ENCODE assay signal across 24 cellular contexts in the genomic region with DNA sequence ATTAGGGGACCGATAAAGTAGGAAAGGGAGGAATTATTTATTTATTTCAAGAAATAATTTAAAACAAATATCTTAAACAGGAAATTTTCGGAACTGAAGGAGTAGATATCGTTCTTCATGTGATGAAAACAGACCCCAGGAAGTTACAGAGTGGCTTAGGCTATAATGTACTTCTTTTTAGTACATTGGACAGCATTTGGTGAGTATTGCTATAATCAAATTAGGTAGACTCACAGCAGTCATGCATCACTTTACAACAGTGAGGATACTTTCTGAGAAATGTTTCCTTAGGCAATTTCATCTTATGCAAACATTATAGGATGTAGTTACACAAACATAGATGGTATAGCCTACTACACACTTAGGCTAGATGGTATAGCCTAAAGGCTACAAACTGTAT. TPM values are rescaled to one million over a fixed set of nuclear protein-coding genes. Genes with fewer than 3 reads are reported as not detected.
"Had no signal": no experiment of that assay in that cellular context is flagged by ENCODE, and none has a peak within 500 bp of the region (broad histone marks: within the 10 kb centered on the region; RNA-seq: fewer than 3 reads in every experiment).

No MANE protein-coding gene starts in this region.

- H3K27me3 ChIP-seq: esophagus squamous epithelium, gastrocnemius medialis, heart right ventricle, left lung had no signal

- ATAC-seq: effector memory CD8-positive, alpha-beta T cell; esophagus mucosa; gastrocnemius medialis; heart right ventricle; left cardiac atrium; left lung; left ventricle myocardium superior; lower lobe of right lung; mucosa of descending colon; naive thymus-derived CD8-positive, alpha-beta T cell had no signal

- H3K27ac ChIP-seq: epithelial cell of prostate, esophagus squamous epithelium, gastrocnemius medialis, heart right ventricle, left lung, lower lobe of right lung had no signal

- H3K36me3 ChIP-seq: esophagus squamous epithelium, left lung, lower lobe of right lung had no signal

- H3K4me1 ChIP-seq: esophagus squamous epithelium, gastrocnemius medialis, heart right ventricle, lower lobe of right lung had no signal

- DNase-seq: cortex of kidney; effector CD8-positive, alpha-beta T cell; effector memory CD8-positive, alpha-beta T cell; endodermal cell; erythroblast; esophagus squamous epithelium; foreskin fibroblast; foreskin melanocyte; gastrocnemius medialis; glutamatergic neuron; head of caudate nucleus; heart right ventricle; hippocampal formation; left cardiac atrium; left lung; left ventricle myocardium superior; lower lobe of right lung; mesenchymal stem cell; mucosa of descending colon; naive B cell; naive thymus-derived CD8-positive, alpha-beta T cell had no signal

- H3K9me3 ChIP-seq: esophagus squamous epithelium, gastrocnemius medialis, mucosa of descending colon had no signal

- FAIRE-seq: keratinocyte had no signal

- H3K4me3 ChIP-seq: esophagus squamous epithelium, gastrocnemius medialis, heart right ventricle, left lung, lower lobe of right lung, mucosa of descending colon had no signal

RNA-seq across cellular contexts. Expression of gene FAM237B, which starts 33.0 kb away (rescaled TPM):
- polyA plus RNA-seq: heart right ventricle; keratinocyte; naive thymus-derived CD8-positive, alpha-beta T cell had no signal

RNA-seq across cellular contexts. Expression of gene CFAP69, which starts 43.2 kb away (rescaled TPM):
- polyA plus RNA-seq: naive thymus-derived CD8-positive, alpha-beta T cell had no signal
